In genomic region chr1:203304391-203304918, GRCh38 we compare ENCODE assay signal across 8 cellular contexts. TPM values are rescaled to one million over a fixed set of nuclear protein-coding genes. Genes with fewer than 3 reads are reported as not detected.
DNase-seq lines count a peak whose midpoint lies in the region; ATAC-seq and TF ChIP-seq lines count a peak whose summit lies in the region.

No MANE protein-coding gene starts in this region.

- H3K79me2 ChIP-seq in neural progenitor cell (ENCODE audit: low read depth): peaks cover 31% of the 10 kb centered on the region

- intact Hi-C loops in CD4-positive, alpha-beta memory T cell (cut with micrococcal nuclease): no loop called here
- intact Hi-C loops in colonic mucosa (cut with DNase I): no loop called here

- peaks cover 28% of the 10 kb centered on the region for H3F3A ChIP-seq in neural progenitor cell (ENCODE audit: low read depth)

- H3K27me3 Mint-ChIP-seq in CD4-positive, alpha-beta memory T cell: no peaks in the 10 kb centered on the region
- peaks cover 19% of the 10 kb centered on the region for H3K27me3 Mint-ChIP-seq in neural progenitor cell (ENCODE audit: insufficient read depth, low read depth)

- peaks cover 0 to 3% (median 0%) of the 10 kb centered on the region in 8 donors for H3K9me3 Mint-ChIP-seq in CD4-positive, alpha-beta memory T cell
- H3K9me3 Mint-ChIP-seq in neural progenitor cell: no peaks in the 10 kb centered on the region

- H3K4me2 ChIP-seq in neural progenitor cell: peak overlapping the region; percentile 73

- H3K9ac ChIP-seq in colonic mucosa (ENCODE audit: low read depth in 2 of 2, low read length in 2 of 2): peak overlapping the region; percentile 86 to 95
- no peak overlapping the region for H3K9ac ChIP-seq in neural progenitor cell

- H3K4me1 ChIP-seq in CD4-positive, alpha-beta memory T cell (ENCODE audit: insufficient read depth, low read length): peaks cover 43% of the 10 kb centered on the region
- H3K4me1 ChIP-seq in colonic mucosa (peaks cover 10% of the 10 kb centered on the region), neural progenitor cell (peaks cover 38% of the 10 kb centered on the region)

- H3K4me3 ChIP-seq in CD4-positive, alpha-beta memory T cell (ENCODE audit: low read length in 2 of 2): peak overlapping the region; percentile 44 to 95
- H3K4me3 ChIP-seq in colonic mucosa (peak overlapping the region; percentile 85), neural progenitor cell (peak overlapping the region; percentile 33)

- no peaks in the 10 kb centered on the region for H3K9me3 ChIP-seq in CD4-positive, alpha-beta memory T cell (ENCODE audit: control insufficient read depth in 1 of 2, low read length in 2 of 2)
- H3K9me3 ChIP-seq in colonic mucosa (no peaks in the 10 kb centered on the region), neural progenitor cell (ENCODE audit: low read depth) (no peaks in the 10 kb centered on the region)

- H3K36me3 ChIP-seq in CD4-positive, alpha-beta memory T cell (ENCODE audit: insufficient read depth, low read length): peaks cover 26% of the 10 kb centered on the region
- H3K36me3 ChIP-seq in colonic mucosa: no peaks in the 10 kb centered on the region
- H3K36me3 ChIP-seq in neural progenitor cell: no peaks in the 10 kb centered on the region

- H3K27me3 ChIP-seq in CD4-positive, alpha-beta memory T cell (ENCODE audit: insufficient read depth, low read length): no peaks in the 10 kb centered on the region
- H3K27me3 ChIP-seq in colonic mucosa (no peaks in the 10 kb centered on the region), neural progenitor cell (peaks cover 96% of the 10 kb centered on the region)

- peaks cover 31 to 40% of the 10 kb centered on the region in 2 donors for H3K36me3 Mint-ChIP-seq in CD4-positive, alpha-beta memory T cell
- H3K36me3 Mint-ChIP-seq in neural progenitor cell: peaks cover 2% of the 10 kb centered on the region

- no peak for DNase-seq in CD4-positive, alpha-beta memory T cell
- DNase-seq in NAMALWA (ENCODE audit: low spot score): peak; percentile 52
- DNase-seq in colonic mucosa: peak; percentile 39
- DNase-seq in neural progenitor cell (ENCODE audit: low spot score): no peak
- DNase-seq in HEK293T (ENCODE audit: extremely low spot score): no peak
- no peak for DNase-seq in stimulated activated CD4-positive, alpha-beta T cell treated with anti-CD3 and anti-CD28 coated beads, Interleukin-15, amount 100 ng/mL, for 24 hours

- H4K20me1 ChIP-seq in neural progenitor cell (ENCODE audit: low read depth): peaks cover 35% of the 10 kb centered on the region

- CTCF ChIA-PET in CD4-positive, alpha-beta memory T cell (lab: Charles Lee; ENCODE audit: partially characterized antibody): interaction anchor here (4.1 to 10.1 kb wide), 5 partner anchors 15 to 35 kb away, joined by 58 to 271 read pairs (median 188); no protein-coding TSS in a partner anchor
- CTCF ChIA-PET in HEK293T (lab: Yijun Ruan, JAX): interaction anchor here (0.9 to 1.0 kb wide), 2 partner anchors 32 to 35 kb away, joined by 3 to 4 read pairs; no protein-coding TSS in a partner anchor

- H3K4me1 Mint-ChIP-seq in CD4-positive, alpha-beta memory T cell: peaks cover 41 to 78% (median 50%) of the 10 kb centered on the region in 4 donors
- peaks cover 40% of the 10 kb centered on the region for H3K4me1 Mint-ChIP-seq in neural progenitor cell

- peak overlapping the region; percentile 97 to 100 (median 99) for H3K27ac Mint-ChIP-seq in CD4-positive, alpha-beta memory T cell
- H3K27ac Mint-ChIP-seq in neural progenitor cell: peak overlapping the region; percentile 84

- peak overlapping the region; percentile 82 to 98 (median 91) for H3K4me3 Mint-ChIP-seq in CD4-positive, alpha-beta memory T cell
- H3K4me3 Mint-ChIP-seq in neural progenitor cell: peak overlapping the region; percentile 85

- H3K27ac ChIP-seq in CD4-positive, alpha-beta memory T cell (ENCODE audit: low read depth, low read length): peak overlapping the region; percentile 100
- peak overlapping the region; percentile 97 for H3K27ac ChIP-seq in colonic mucosa
- H3K27ac ChIP-seq in neural progenitor cell: no peak overlapping the region

- ATAC-seq in GM19351 (IDR thresholded peaks at IDR 0.05; ENCODE audit: unreplicated experiment) (no peak), GM18517 (IDR thresholded peaks at IDR 0.05; ENCODE audit: unreplicated experiment) (no peak)

- POLR2A ChIA-PET in CD4-positive, alpha-beta memory T cell (lab: Charles Lee; ENCODE audit: partially characterized antibody): interaction anchor here (0.6 to 14.1 kb wide), 6 partner anchors 12 to 33 kb away, joined by 3 to 1407 read pairs (median 238); no protein-coding TSS in a partner anchor
- POLR2A ChIA-PET in HEK293T (lab: Yijun Ruan, JAX): interaction anchor here (1.0 to 8.4 kb wide), 5 partner anchors 9 to 21 kb away, joined by 3 to 71 read pairs (median 10); no protein-coding TSS in a partner anchor

- peak overlapping the region; percentile 80 for H2AFZ ChIP-seq in neural progenitor cell (replicated peaks)

- TF ChIP-seq CTCF in colonic mucosa (IDR thresholded peaks at IDR 0.05) (no peak), neural progenitor cell (IDR thresholded peaks at IDR 0.05) (no peak)

TF ChIP-seq in HEK293T, 16 proteins besides CTCF, POLR2A, EP300 and RAD21:
- no peak for TF ChIP-seq LEF1 (IDR thresholded peaks at IDR 0.05; ENCODE audit: borderline replicate concordance)
- TF ChIP-seq TARDBP (IDR thresholded peaks at IDR 0.05): no peak
- no peak for TF ChIP-seq FOXM1 (IDR thresholded peaks at IDR 0.05; ENCODE audit: borderline replicate concordance)
- TF ChIP-seq ARNT (IDR thresholded peaks at IDR 0.05): no peak
- no peak for TF ChIP-seq SP1 (IDR thresholded peaks at IDR 0.05)
- no peak for TF ChIP-seq ELF4 (IDR thresholded peaks at IDR 0.05)
- no peak for TF ChIP-seq CTBP1 (IDR thresholded peaks at IDR 0.05; ENCODE audit: borderline replicate concordance)
- no peak for TF ChIP-seq BHLHE40 (IDR thresholded peaks at IDR 0.05; ENCODE audit: borderline replicate concordance)
- no peak for TF ChIP-seq SUZ12 (IDR thresholded peaks at IDR 0.05)
- no peak for TF ChIP-seq HDGF (IDR thresholded peaks at IDR 0.05; ENCODE audit: borderline replicate concordance)
- TF ChIP-seq L3MBTL2 (conservative IDR thresholded peaks at IDR 0.05): no peak
- TF ChIP-seq NFRKB (IDR thresholded peaks at IDR 0.05): no peak
- TF ChIP-seq ZNF384 (IDR thresholded peaks at IDR 0.05): no peak
- no peak for TF ChIP-seq PKNOX1 (IDR thresholded peaks at IDR 0.05)
- TF ChIP-seq FOXK2 (IDR thresholded peaks at IDR 0.05): no peak
- no peak for TF ChIP-seq FOXA1 (IDR thresholded peaks at IDR 0.05)

RNA-seq across cellular contexts. Expression of gene BTG2, which starts 0.9 kb away (rescaled TPM):
- 100 to 1,000 TPM; 197 to 201 TPM for total RNA-seq in CD4-positive, alpha-beta memory T cell
- 100 to 1,000 TPM; 123 to 288 TPM for polyA plus RNA-seq in CD4-positive, alpha-beta memory T cell
- 10 to 100 TPM; 66.4 to 88.0 TPM for total RNA-seq in colonic mucosa
- 26.5 and 47.6 TPM in 2 replicates for total RNA-seq in neural progenitor cell (ENCODE audit: low replicate concordance)

RNA-seq across cellular contexts. Expression of gene FMOD, which starts 46.5 kb away (rescaled TPM):
- total RNA-seq in CD4-positive, alpha-beta memory T cell: not detected
- not detected for polyA plus RNA-seq in CD4-positive, alpha-beta memory T cell
- total RNA-seq in colonic mucosa: 10 to 100 TPM; 38.6 to 49.3 TPM
- 0.19 TPM in 1 of 2 replicates, not detected in the other for total RNA-seq in neural progenitor cell (ENCODE audit: low replicate concordance)

Comparison
In these comparisons a context has a peak if more than half of its experiments do, and no peak if none do; other contexts are left out.
1. DNase-seq: peak in NAMALWA (single experiment) and colonic mucosa (single experiment); none in CD4-positive, alpha-beta memory T cell (0 of 5), neural progenitor cell (single experiment), HEK293T (single experiment) and stimulated activated CD4-positive, alpha-beta T cell treated with anti-CD3 and anti-CD28 coated beads, Interleukin-15, amount 100 ng/mL, for 24 hours (single experiment).
2. H3K4me3 ChIP-seq: peak in every context shown above with its lines; median percentile 85 in colonic mucosa; 70 in CD4-positive, alpha-beta memory T cell; 33 in neural progenitor cell.
3. RNA of gene FMOD, which starts 46.5 kb away (total RNA-seq): 38.6 to 49.3 TPM in colonic mucosa; not detected in CD4-positive, alpha-beta memory T cell and 0.19 TPM in neural progenitor cell; every median in the first group is over 10 times any median in the second.